Comparison of ENCODE assay signal across 25 cellular contexts in genomic region chr11:63375434-63375833, GRCh38. TPM values are rescaled to one million over a fixed set of nuclear protein-coding genes. Genes with fewer than 3 reads are reported as not detected.
DNase-seq lines count a peak whose midpoint lies in the region; TF ChIP-seq lines count a peak whose summit lies in the region.
"Had no signal": no experiment of that assay in that cellular context is flagged by ENCODE, and none has a peak within 500 bp of the region (broad histone marks: within the 10 kb centered on the region; RNA-seq: fewer than 3 reads in every experiment).

No MANE protein-coding gene starts in this region.

- H3K9me3 Mint-ChIP-seq in activated CD4-positive, alpha-beta T cell treated with anti-CD3 and anti-CD28 coated beads, Interleukin-2, amount 10 ng/mL, durations not matched to agents 24 days and 14 days: peaks cover 5% of the 10 kb centered on the region
- H3K9me3 Mint-ChIP-seq: CD8-positive, alpha-beta memory T cell; IgD-negative memory B cell had no signal

- BruUV-seq in OCI-LY7 (replicated peaks; lab: Mats Ljungman, UMichigan): no TSS peak

- intact Hi-C loops in OCI-LY7 (cut with micrococcal nuclease; ENCODE audit: unreplicated experiment): no loop called here
- intact Hi-C loops in activated CD4-positive, alpha-beta T cell treated with anti-CD3 and anti-CD28 coated beads, Interleukin-2, amount 10 ng/mL, durations not matched to agents 24 days and 14 days (cut with micrococcal nuclease): no loop called here

- H3K27me3 Mint-ChIP-seq in activated CD4-positive, alpha-beta T cell treated with anti-CD3 and anti-CD28 coated beads, Interleukin-2, amount 10 ng/mL, durations not matched to agents 24 days and 14 days: peaks cover 33% of the 10 kb centered on the region
- H3K27me3 Mint-ChIP-seq: progenitor cell of endocrine pancreas had no signal

- H3K27me3 ChIP-seq in Karpas-422 (ENCODE audit: low read length): no peaks in the 10 kb centered on the region
- H3K27me3 ChIP-seq: adrenal gland, SJCRH30 had no signal

- no peak overlapping the region for H3K9ac ChIP-seq in Karpas-422 (ENCODE audit: low read length)

- H3K9me2 ChIP-seq in Karpas-422 (replicated peaks; ENCODE audit: insufficient read depth, low read length): no peaks in the 10 kb centered on the region
- no peaks in the 10 kb centered on the region for H3K9me2 ChIP-seq in OCI-LY7 (ENCODE audit: insufficient read depth, low read length)

- H3K36me3 ChIP-seq in Karpas-422 (ENCODE audit: insufficient read depth, low read length) (no peaks in the 10 kb centered on the region), OCI-LY7 (ENCODE audit: insufficient read depth, low read length) (no peaks in the 10 kb centered on the region)
- H3K36me3 ChIP-seq: adrenal gland, SJCRH30, thoracic aorta had no signal

- H4K20me1 ChIP-seq in Karpas-422 (ENCODE audit: insufficient read depth, low read depth, low read length): no peaks in the 10 kb centered on the region
- H4K20me1 ChIP-seq in OCI-LY7 (ENCODE audit: insufficient read depth, low read length): no peaks in the 10 kb centered on the region

- H3K9me3 ChIP-seq in Karpas-422 (ENCODE audit: low read length) (no peaks in the 10 kb centered on the region), OCI-LY7 (ENCODE audit: low read length) (no peaks in the 10 kb centered on the region)
- H3K9me3 ChIP-seq: adrenal gland, SJCRH30, thoracic aorta had no signal

- TF ChIP-seq CTCF in GM12865 (IDR thresholded peaks at IDR 0.05; ENCODE audit: insufficient read depth, low read depth, low read length, missing control alignments): no peak
- TF ChIP-seq CTCF in OCI-LY7 (conservative IDR thresholded peaks at IDR 0.05; ENCODE audit: low read length): no peak

- H3K4me1 Mint-ChIP-seq in activated CD4-positive, alpha-beta T cell treated with anti-CD3 and anti-CD28 coated beads, Interleukin-2, amount 10 ng/mL, durations not matched to agents 24 days and 14 days: no peaks in the 10 kb centered on the region
- H3K4me1 Mint-ChIP-seq: CD8-positive, alpha-beta memory T cell had no signal

- POLR2A ChIA-PET in OCI-LY7 (lab: Charles Lee): interaction anchor here (0.7 kb wide), 1 partner anchor 11 kb away, joined by 3 read pairs; no protein-coding TSS in a partner anchor

- H3K4me3 Mint-ChIP-seq in activated CD4-positive, alpha-beta T cell treated with anti-CD3 and anti-CD28 coated beads, Interleukin-2, amount 10 ng/mL, durations not matched to agents 24 days and 14 days: no peak overlapping the region
- H3K4me3 Mint-ChIP-seq: activated CD8-positive, alpha-beta T cell treated with anti-CD3 and anti-CD28 coated beads, Interleukin-2, amount 10 ng/mL, durations not matched to agents 7 days and 5 days; CD8-positive, alpha-beta memory T cell; IgD-negative memory B cell had no signal

- H2AFZ ChIP-seq in Karpas-422 (ENCODE audit: low read length) (no peak overlapping the region), OCI-LY7 (ENCODE audit: low read length) (no peak overlapping the region)

- peak; percentile 38 for DNase-seq in GM12865 (ENCODE audit: low read depth)
- DNase-seq in Karpas-422: peak; percentile 47
- peak; percentile 42 for DNase-seq in OCI-LY7 (ENCODE audit: low spot score)
- DNase-seq in medulla oblongata (ENCODE audit: extremely low spot score): peak; percentile 55
- DNase-seq in GOT3 (lab: John Stamatoyannopoulos, UW): no peak
- DNase-seq in activated CD4-positive, alpha-beta T cell treated with anti-CD3 and anti-CD28 coated beads, Interleukin-2, amount 10 ng/mL, durations not matched to agents 24 days and 14 days: no peak
- no peak for DNase-seq in NCI-H345 (lab: John Stamatoyannopoulos, UW)
- no peak for DNase-seq in KG1 (lab: John Stamatoyannopoulos, UW)
- DNase-seq: activated CD4-positive, CD25-positive, alpha-beta regulatory T cell; activated CD8-positive, alpha-beta T cell treated with anti-CD3 and anti-CD28 coated beads, Interleukin-2, amount 10 ng/mL, durations not matched to agents 7 days and 5 days; activated T-cell treated with anti-CD3 and anti-CD28 coated beads, Interleukin-2, amount 50 U/mL, for 1 hour; adrenal gland; CD8-positive, alpha-beta memory T cell; DMS79 treated with DMSO at 0.1 percent for 48 hours; left colon; NCI-H1092 treated with DMSO at 0.1 percent for 48 hours; NCI-H2107; NCI-H524 treated with DMSO at 0.1 percent for 48 hours; SJCRH30 had no signal

- no peaks in the 10 kb centered on the region for H3K4me1 ChIP-seq in Karpas-422 (ENCODE audit: low read length)
- no peaks in the 10 kb centered on the region for H3K4me1 ChIP-seq in OCI-LY7 (ENCODE audit: insufficient read depth, low read length, poor library complexity, severe bottlenecking)
- H3K4me1 ChIP-seq: SJCRH30 had no signal

- no peak overlapping the region for H3K4me3 ChIP-seq in GM12865 (ENCODE audit: low read depth, low read length)
- H3K4me3 ChIP-seq in Karpas-422 (ENCODE audit: low read length): no peak overlapping the region
- H3K4me3 ChIP-seq in OCI-LY7 (ENCODE audit: low read depth, low read length, poor library complexity, severe bottlenecking): no peak overlapping the region
- H3K4me3 ChIP-seq: adrenal gland, SJCRH30, thoracic aorta had no signal

- CTCF ChIA-PET in OCI-LY7 (lab: Charles Lee; ENCODE audit: unreplicated experiment): no interaction called here

- no peak overlapping the region for H3K27ac ChIP-seq in Karpas-422 (ENCODE audit: low read length)
- H3K27ac ChIP-seq in OCI-LY7 (ENCODE audit: low read depth, low read length, poor library complexity, severe bottlenecking): no peak overlapping the region
- H3K27ac ChIP-seq: adrenal gland, SJCRH30, thoracic aorta had no signal

- H3K79me2 ChIP-seq in Karpas-422 (ENCODE audit: low read length): no peaks in the 10 kb centered on the region
- H3K79me2 ChIP-seq in OCI-LY7 (ENCODE audit: insufficient read depth, low read depth, low read length): no peaks in the 10 kb centered on the region

- H3K4me2 ChIP-seq in Karpas-422 (ENCODE audit: low read depth, low read length, poor library complexity, severe bottlenecking) (no peak overlapping the region), OCI-LY7 (ENCODE audit: low read length) (no peak overlapping the region)

- H3K36me3 Mint-ChIP-seq in activated CD4-positive, alpha-beta T cell treated with anti-CD3 and anti-CD28 coated beads, Interleukin-2, amount 10 ng/mL, durations not matched to agents 24 days and 14 days (ENCODE audit: low read depth): no peaks in the 10 kb centered on the region
- H3K36me3 Mint-ChIP-seq: CD8-positive, alpha-beta memory T cell; IgD-negative memory B cell had no signal

- H3K27ac Mint-ChIP-seq in activated CD4-positive, alpha-beta T cell treated with anti-CD3 and anti-CD28 coated beads, Interleukin-2, amount 10 ng/mL, durations not matched to agents 24 days and 14 days: no peak overlapping the region
- H3K27ac Mint-ChIP-seq: activated CD8-positive, alpha-beta T cell treated with anti-CD3 and anti-CD28 coated beads, Interleukin-2, amount 10 ng/mL, durations not matched to agents 7 days and 5 days; CD8-positive, alpha-beta memory T cell; progenitor cell of endocrine pancreas had no signal

RNA-seq across cellular contexts. Expression of gene SLC22A9, which starts 5.8 kb away (rescaled TPM):
- not detected in 2 replicates for total RNA-seq in Karpas-422 (2014; rRNA removed; shearing (Covaris generic); ENCODE audit: low replicate concordance)
- not detected in 2 replicates for total RNA-seq in OCI-LY7 (2014; rRNA removed; shearing (Covaris generic))
- not detected in 2 replicates for total RNA-seq in OCI-LY7 (2022)
- not detected in 2 replicates for total RNA-seq in activated CD4-positive, alpha-beta T cell treated with anti-CD3 and anti-CD28 coated beads, Interleukin-2, amount 10 ng/mL, durations not matched to agents 24 days and 14 days
- total RNA-seq: activated CD8-positive, alpha-beta T cell treated with anti-CD3 and anti-CD28 coated beads, Interleukin-2, amount 10 ng/mL, durations not matched to agents 7 days and 5 days; adrenal gland; CD8-positive, alpha-beta memory T cell; fibroblast of lung; left colon; mononuclear cell; progenitor cell of endocrine pancreas; SJCRH30; T-helper 2 cell treated with Interferon-gamma antibody and Interleukin-4, amounts not matched to agents 100 ng/mL and 5 ng/mL, for 36 hours; thoracic aorta had no signal

Comparison
In these comparisons a context has a peak if more than half of its experiments do, and no peak if none do; other contexts are left out.
1. DNase-seq: peak in GM12865 (single experiment), Karpas-422 (single experiment), OCI-LY7 (single experiment) and medulla oblongata (single experiment); none in GOT3 (single experiment), activated CD4-positive, alpha-beta T cell treated with anti-CD3 and anti-CD28 coated beads, Interleukin-2, amount 10 ng/mL, durations not matched to agents 24 days and 14 days (single experiment), NCI-H345 (single experiment) and KG1 (single experiment).